In the genomic region with DNA sequence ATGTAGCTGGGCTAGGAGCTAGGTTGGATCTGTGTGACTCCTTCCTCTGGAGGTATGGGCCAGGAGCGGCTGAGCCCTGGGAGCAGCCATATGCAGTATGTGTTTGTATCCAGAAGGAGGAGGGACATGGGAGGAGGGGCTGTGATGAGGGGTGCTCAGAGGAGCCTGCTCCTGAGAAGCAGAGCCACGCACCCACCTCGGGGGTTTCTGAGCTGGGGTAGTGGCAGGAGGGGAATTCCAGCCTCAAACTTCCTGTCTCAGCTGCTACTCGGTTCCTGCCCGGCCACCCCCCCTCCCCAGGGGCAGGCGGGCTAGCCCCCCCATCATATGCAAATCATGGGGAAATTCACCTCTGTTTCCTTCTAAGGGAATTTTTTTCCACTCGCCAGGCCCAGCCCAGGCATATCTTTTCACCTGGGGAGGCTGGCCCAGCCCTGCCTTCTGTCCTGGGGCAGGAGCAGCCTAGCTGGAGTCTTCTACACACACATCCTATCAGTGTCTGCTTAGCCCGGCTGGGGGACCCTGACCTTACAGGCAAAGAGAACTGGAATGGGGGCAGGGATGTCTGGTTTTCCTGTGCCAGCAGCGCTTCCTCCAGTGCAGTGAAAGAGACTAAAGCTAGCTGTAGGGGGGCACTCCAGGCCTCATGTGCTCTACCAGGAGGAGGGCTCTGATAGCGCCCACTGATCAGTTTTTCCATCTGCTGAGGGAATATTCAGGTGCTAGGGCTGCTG, we compare ENCODE assay signal across 8 cellular contexts. TPM values are rescaled to one million over a fixed set of nuclear protein-coding genes. Genes with fewer than 3 reads are reported as not detected.
DNase-seq lines count a peak whose midpoint lies in the region; ATAC-seq, FAIRE-seq and TF ChIP-seq lines count a peak whose summit lies in the region.

No MANE protein-coding gene starts in this region.

- WGBS in GM23248 (ENCODE audit: low coverage in 1 of 2, low lambda C conversion rate in 2 of 2, missing lambda C conversion rate in 2 of 2), 2 experiments = 19 to 21% methylated on average over 10 of the region's 10 CpGs

- peaks cover 81% of the 10 kb centered on the region for H3K79me2 ChIP-seq in GM23248 (ENCODE audit: insufficient read depth)

- H3K9me2 ChIP-seq in GM23248 (ENCODE audit: insufficient read depth) = no peaks in the 10 kb centered on the region

- H3K27me3 ChIP-seq in GM23248 (replicated peaks; ENCODE audit: insufficient read depth) (no peaks in the 10 kb centered on the region), tibial artery (no peaks in the 10 kb centered on the region)

- H3K27ac ChIP-seq in GM23248 = peak overlapping the region; percentile 98
- H3K27ac ChIP-seq in tibial artery = peak overlapping the region; percentile 97 to 99

- H3K4me1 ChIP-seq in GM23248 (ENCODE audit: insufficient read depth) (peaks cover 61% of the 10 kb centered on the region), tibial artery (peaks cover 0 to 78% (median 72%) of the 10 kb centered on the region in 4 donors)

- in situ Hi-C loops in G401 (cut with HindIII; ENCODE audit: low sequenced_read_pairs) (no loop called here), GM23248 (cut with MboI) (no loop called here)

- intact Hi-C loops in tibial artery (cut with DNase I; ENCODE audit: low total_unique reads) = no loop called here

- FAIRE-seq in urothelium cell line (lab: Jason Lieb, UNC) = no peak

- no peak overlapping the region for H2AFZ ChIP-seq in GM23248

- H3K4me2 ChIP-seq in GM23248 (ENCODE audit: unreplicated experiment) = peak overlapping the region; percentile 96

- H3K4me3 ChIP-seq in GM23248 (peak overlapping the region; percentile 87), tibial artery (peak overlapping the region; percentile 89 to 96)

- 0 out of 2 replicates have a peak, but pooled peaks cover 17% of the 10 kb centered on the region for H3K36me3 ChIP-seq in GM23248 (ENCODE audit: low read depth)
- peaks cover 23 to 42% (median 33%) of the 10 kb centered on the region in 3 donors for H3K36me3 ChIP-seq in tibial artery

- ATAC-seq in esophagus mucosa = peak; percentile 19
- ATAC-seq in omental fat pad (ENCODE audit: low FRiP score) = peak; percentile 21

- H3F3A ChIP-seq in GM23248 (ENCODE audit: insufficient read depth) = peaks cover 57% of the 10 kb centered on the region

- TF ChIP-seq CTCF in omental fat pad (IDR thresholded peaks at IDR 0.05) (no peak), tibial artery (IDR thresholded peaks at IDR 0.05) (no peak)

- no peaks in the 10 kb centered on the region for H4K20me1 ChIP-seq in GM23248 (ENCODE audit: insufficient read depth)

- H3K9me3 ChIP-seq in GM23248 (ENCODE audit: low read depth) = no peaks in the 10 kb centered on the region
- no peaks in the 10 kb centered on the region for H3K9me3 ChIP-seq in tibial artery

- DNase-seq in G401 (ENCODE audit: low spot score) (peak; percentile 40), GM23248 (peak; percentile 65), NCI-H446 treated with DMSO at 0.1 percent for 48 hours (lab: John Stamatoyannopoulos, UW) (peak; percentile 44), activated T-cell treated with anti-CD3 and anti-CD28 coated beads for 1 hour (ENCODE audit: low read depth) (peak; percentile 69), omental fat pad (ENCODE audit: low spot score) (no peak), tibial artery (peak in 1 of 2 donors; percentile 31), urothelium cell line (ENCODE audit: low spot score) (no peak)

- peak overlapping the region; percentile 92 for H3K9ac ChIP-seq in GM23248

RNA-seq across cellular contexts. Expression of gene ZC3H12A, which starts 3.0 kb away (rescaled TPM):
- total RNA-seq in G401 (2014; rRNA removed; shearing (Covaris generic)) = 2.6 and 3.3 TPM in 2 replicates
- total RNA-seq in GM23248 (2014; rRNA removed; shearing (Covaris generic)) = 8.9 and 9.2 TPM in 2 replicates
- 5.0 and 7.1 TPM in 2 replicates for polyA plus RNA-seq in GM23248 (2016; fragmentation: Nextera tagmentation; extraction: Ambion mirVana)
- 43.6 TPM for total RNA-seq in esophagus mucosa
- total RNA-seq in omental fat pad = 100 to 1,000 TPM in 1 of 4 donors, 10 to 100 TPM in 2, 1 to 10 TPM in 1; 9.9 to 137 (median 30.4) TPM

RNA-seq across cellular contexts. Expression of gene MEAF6, which starts 37.2 kb away (rescaled TPM):
- 44.4 and 62.8 TPM in 2 replicates for total RNA-seq in G401 (2014; rRNA removed; shearing (Covaris generic))
- 116 and 117 TPM in 2 replicates for total RNA-seq in GM23248 (2014; rRNA removed; shearing (Covaris generic))
- polyA plus RNA-seq in GM23248 (2016; fragmentation: Nextera tagmentation; extraction: Ambion mirVana) = 96.2 and 99.5 TPM in 2 replicates
- 32.7 TPM for total RNA-seq in esophagus mucosa
- total RNA-seq in omental fat pad = 10 to 100 TPM; 56.2 to 87.2 (median 61.5) TPM

Comparison
In these comparisons a context has a peak if more than half of its experiments do, and no peak if none do; other contexts are left out.
1. DNase-seq: peak in G401 (single experiment), GM23248 (single experiment), NCI-H446 treated with DMSO at 0.1 percent for 48 hours (single experiment) and activated T-cell treated with anti-CD3 and anti-CD28 coated beads for 1 hour (single experiment); none in omental fat pad (single experiment) and urothelium cell line (single experiment).